17 cellular contexts compared by ENCODE assay signal in genomic region chr2:98234763-98235162, GRCh38.
"Had no signal": no experiment of that assay in that cellular context is flagged by ENCODE, and none has a peak within 500 bp of the region (broad histone marks: within the 10 kb centered on the region; RNA-seq: fewer than 3 reads in every experiment).

No MANE protein-coding gene starts in this region.

- H3K4me1 Mint-ChIP-seq: activated CD4-positive, alpha-beta memory T cell treated with anti-CD3 and anti-CD28 coated beads, Interleukin-2, amount 10 ng/mL, durations not matched to agents 7 days and 5 days; activated CD4-positive, alpha-beta T cell treated with anti-CD3 and anti-CD28 coated beads for 36 hours; memory B cell; natural killer cell; stimulated activated effector memory CD8-positive, alpha-beta T cell treated with anti-CD3 and anti-CD28 coated beads, Interleukin-12 subunit alpha, Interleukin-12 subunit beta, amount 100 ng/mL, for 72 hours had no signal

- H3K9me3 Mint-ChIP-seq: activated CD4-positive, alpha-beta memory T cell treated with anti-CD3 and anti-CD28 coated beads, Interleukin-2, amount 10 ng/mL, durations not matched to agents 7 days and 5 days; activated T-cell treated with anti-CD3 and anti-CD28 coated beads, Interleukin-2, amount 50 U/mL, for 24 hours; memory B cell; natural killer cell; stimulated activated effector memory CD8-positive, alpha-beta T cell treated with anti-CD3 and anti-CD28 coated beads, Interleukin-12 subunit alpha, Interleukin-12 subunit beta, amount 100 ng/mL, for 72 hours had no signal

- H3K4me1 ChIP-seq: colonic mucosa had no signal

- DNase-seq: activated CD4-positive, alpha-beta memory T cell treated with anti-CD3 and anti-CD28 coated beads, Interleukin-2, amount 10 ng/mL, durations not matched to agents 7 days and 5 days; activated CD4-positive, alpha-beta T cell treated with anti-CD3 and anti-CD28 coated beads for 36 hours; activated naive CD4-positive, alpha-beta T cell treated with anti-CD3 and anti-CD28 coated beads, Interleukin-2, amount 50 U/mL, for 16 hours; activated T-cell treated with anti-CD3 and anti-CD28 coated beads, Interleukin-2, amount 50 U/mL, for 24 hours; colonic mucosa; kidney; left ventricle myocardium inferior; natural killer cell; occipital lobe; stimulated activated CD4-positive, alpha-beta T cell treated with anti-CD3 and anti-CD28 coated beads, Interleukin-2, amount 100 ng/mL, for 24 hours had no signal

- H3K4me3 ChIP-seq: colonic mucosa, hepatocyte, left ventricle myocardium inferior, thoracic aorta had no signal

- H3K4me3 Mint-ChIP-seq: activated CD4-positive, alpha-beta memory T cell treated with anti-CD3 and anti-CD28 coated beads, Interleukin-2, amount 10 ng/mL, durations not matched to agents 7 days and 5 days; activated CD4-positive, alpha-beta T cell treated with anti-CD3 and anti-CD28 coated beads for 36 hours; activated T-cell treated with anti-CD3 and anti-CD28 coated beads, Interleukin-2, amount 50 U/mL, for 24 hours; memory B cell; natural killer cell; stimulated activated effector memory CD8-positive, alpha-beta T cell treated with anti-CD3 and anti-CD28 coated beads, Interleukin-12 subunit alpha, Interleukin-12 subunit beta, amount 100 ng/mL, for 72 hours had no signal

- H3K9me3 ChIP-seq: colonic mucosa, left ventricle myocardium inferior, thoracic aorta had no signal

- H3K36me3 Mint-ChIP-seq: memory B cell; natural killer cell; stimulated activated effector memory CD8-positive, alpha-beta T cell treated with anti-CD3 and anti-CD28 coated beads, Interleukin-12 subunit alpha, Interleukin-12 subunit beta, amount 100 ng/mL, for 72 hours had no signal

- H3K27ac Mint-ChIP-seq: activated CD4-positive, alpha-beta memory T cell treated with anti-CD3 and anti-CD28 coated beads, Interleukin-2, amount 10 ng/mL, durations not matched to agents 7 days and 5 days; activated CD4-positive, alpha-beta T cell treated with anti-CD3 and anti-CD28 coated beads for 36 hours; activated T-cell treated with anti-CD3 and anti-CD28 coated beads, Interleukin-2, amount 50 U/mL, for 24 hours; memory B cell; natural killer cell; progenitor cell of endocrine pancreas; stimulated activated effector memory CD8-positive, alpha-beta T cell treated with anti-CD3 and anti-CD28 coated beads, Interleukin-12 subunit alpha, Interleukin-12 subunit beta, amount 100 ng/mL, for 72 hours had no signal

- H3K27me3 Mint-ChIP-seq: progenitor cell of endocrine pancreas had no signal

- H3K27ac ChIP-seq: colonic mucosa, hepatocyte, left ventricle myocardium inferior, thoracic aorta had no signal

- H3K27me3 ChIP-seq: colonic mucosa, hepatocyte had no signal

- ATAC-seq: activated CD4-positive, alpha-beta T cell treated with anti-CD3 and anti-CD28 coated beads for 36 hours; esophagus mucosa; natural killer cell; sciatic nerve; stimulated activated effector memory CD8-positive, alpha-beta T cell treated with anti-CD3 and anti-CD28 coated beads, Interleukin-12 subunit alpha, Interleukin-12 subunit beta, amount 100 ng/mL, for 72 hours had no signal
